Comparison of ENCODE assay signal across 36 cellular contexts in genomic region chr6:25903467-25904099, GRCh38. TPM values are rescaled to one million over a fixed set of nuclear protein-coding genes. Genes with fewer than 3 reads are reported as not detected.
"Had no signal": no experiment of that assay in that cellular context is flagged by ENCODE, and none has a peak within 500 bp of the region (broad histone marks: within the 10 kb centered on the region; RNA-seq: fewer than 3 reads in every experiment).

No MANE protein-coding gene starts in this region.

- ATAC-seq: activated CD4-positive, alpha-beta T cell treated with anti-CD3 and anti-CD28 coated beads for 36 hours; activated CD8-positive, alpha-beta memory T cell treated with anti-CD3 and anti-CD28 coated beads, Interleukin-2, amount 10 ng/mL, durations not matched to agents 7 days and 5 days; activated CD8-positive, alpha-beta T cell treated with anti-CD3 and anti-CD28 coated beads, Interleukin-2, amount 10 ng/mL, durations not matched to agents 7 days and 5 days; activated naive CD8-positive, alpha-beta T cell treated with anti-CD3 and anti-CD28 coated beads, Interleukin-2, amount 50 U/mL, for 24 hours; body of pancreas; effector memory CD8-positive, alpha-beta T cell; foreskin keratinocyte; gastrocnemius medialis had no signal

- H3K4me3 ChIP-seq: adrenal gland, body of pancreas, esophagus muscularis mucosa, gastrocnemius medialis had no signal

- H3K27me3 Mint-ChIP-seq: activated CD4-positive, alpha-beta T cell treated with anti-CD3 and anti-CD28 coated beads, Interleukin-2, amount 10 ng/mL, durations not matched to agents 24 days and 14 days had no signal

- FAIRE-seq: colon had no signal

- DNase-seq: activated CD4-positive, alpha-beta memory T cell treated with anti-CD3 and anti-CD28 coated beads for 36 hours; activated CD4-positive, alpha-beta T cell treated with anti-CD3 and anti-CD28 coated beads for 36 hours; activated CD4-positive, alpha-beta T cell treated with anti-CD3 and anti-CD28 coated beads, Interleukin-2, amount 10 ng/mL, durations not matched to agents 24 days and 14 days; activated CD4-positive, CD25-positive, alpha-beta regulatory T cell; activated CD4-positive, CD25-positive, alpha-beta regulatory T cell treated with anti-CD3 and anti-CD28 coated beads, Interleukin-2, amount 50 U/mL, for 72 hours; activated CD8-positive, alpha-beta memory T cell treated with anti-CD3 and anti-CD28 coated beads, Interleukin-2, amount 10 ng/mL, durations not matched to agents 7 days and 5 days; activated CD8-positive, alpha-beta memory T cell treated with anti-CD3 and anti-CD28 coated beads, Interleukin-2, amount 50 U/mL, for 4 hours; activated CD8-positive, alpha-beta T cell treated with anti-CD3 and anti-CD28 coated beads, Interleukin-2, amount 10 ng/mL, durations not matched to agents 7 days and 5 days; activated effector memory CD4-positive, alpha-beta T cell treated with anti-CD3 and anti-CD28 coated beads, Interleukin-2, amount 50 U/mL, for 16 hours; activated naive CD4-positive, alpha-beta T cell treated with anti-CD3 and anti-CD28 coated beads for 36 hours; activated naive CD8-positive, alpha-beta T cell treated with anti-CD3 and anti-CD28 coated beads for 36 hours; activated naive CD8-positive, alpha-beta T cell treated with anti-CD3 and anti-CD28 coated beads, Interleukin-2, amount 50 U/mL, for 24 hours; activated T-cell treated with anti-CD3 and anti-CD28 coated beads, Interleukin-2, amount 50 U/mL, for 1 hour; activated T-cell treated with anti-CD3 and anti-CD28 coated beads, Interleukin-2, amount 50 U/mL, for 48 hours; adrenal gland; amygdala; aorta; body of pancreas; caudate nucleus; cortex of kidney; dermis blood vessel endothelial cell; effector CD4-positive, alpha-beta T cell; effector memory CD8-positive, alpha-beta T cell; erythroblast; foreskin keratinocyte; gastrocnemius medialis; glutamatergic neuron; T-helper 2 cell had no signal

- H3K4me1 Mint-ChIP-seq: activated naive CD4-positive, alpha-beta T cell treated with anti-CD3 and anti-CD28 coated beads, Interleukin-2, amount 50 U/mL, for 24 hours had no signal

- H3K4me1 ChIP-seq: adrenal gland, esophagus muscularis mucosa, foreskin keratinocyte, gastrocnemius medialis had no signal

- H3K9me3 Mint-ChIP-seq: activated CD4-positive, alpha-beta memory T cell treated with anti-CD3 and anti-CD28 coated beads for 36 hours; activated CD4-positive, alpha-beta T cell treated with anti-CD3 and anti-CD28 coated beads, Interleukin-2, amount 10 ng/mL, durations not matched to agents 24 days and 14 days; activated naive CD4-positive, alpha-beta T cell treated with anti-CD3 and anti-CD28 coated beads for 36 hours; activated naive CD4-positive, alpha-beta T cell treated with anti-CD3 and anti-CD28 coated beads, Interleukin-2, amount 50 U/mL, for 24 hours; activated naive CD8-positive, alpha-beta T cell treated with anti-CD3 and anti-CD28 coated beads for 36 hours; activated naive CD8-positive, alpha-beta T cell treated with anti-CD3 and anti-CD28 coated beads, Interleukin-2, amount 50 U/mL, for 24 hours; activated T-helper 1 cell treated with anti-CD3 and anti-CD28 coated beads, Interleukin-12 subunit alpha, Interleukin-12 subunit beta, Interleukin-2, Interleukin-4 antibody, amounts not matched to agents 30 ng/mL and 10 ng/mL and 1 ng/mL, durations not matched to agents 14 hours and 24 hours and 36 hours; activated T-helper 2 cell treated with anti-CD3 and anti-CD28 coated beads, Interferon-gamma antibody, Interleukin-2, Interleukin-4, amounts not matched to agents 10 μg/mL and 5 μg/mL and 100 μg/mL, durations not matched to agents 14 hours and 24 hours and 36 hours; effector memory CD8-positive, alpha-beta T cell had no signal

- H3K36me3 Mint-ChIP-seq: activated CD4-positive, alpha-beta memory T cell treated with anti-CD3 and anti-CD28 coated beads for 36 hours; activated CD8-positive, alpha-beta memory T cell treated with anti-CD3 and anti-CD28 coated beads, Interleukin-2, amount 10 ng/mL, durations not matched to agents 7 days and 5 days; activated naive CD4-positive, alpha-beta T cell treated with anti-CD3 and anti-CD28 coated beads, Interleukin-2, amount 50 U/mL, for 24 hours; activated naive CD8-positive, alpha-beta T cell treated with anti-CD3 and anti-CD28 coated beads for 36 hours had no signal

- H3K4me3 Mint-ChIP-seq: activated CD4-positive, alpha-beta memory T cell treated with anti-CD3 and anti-CD28 coated beads for 36 hours; activated CD4-positive, alpha-beta T cell treated with anti-CD3 and anti-CD28 coated beads for 36 hours; activated CD4-positive, alpha-beta T cell treated with anti-CD3 and anti-CD28 coated beads, Interleukin-2, amount 10 ng/mL, durations not matched to agents 24 days and 14 days; activated CD8-positive, alpha-beta memory T cell treated with anti-CD3 and anti-CD28 coated beads, Interleukin-2, amount 10 ng/mL, durations not matched to agents 7 days and 5 days; activated CD8-positive, alpha-beta T cell treated with anti-CD3 and anti-CD28 coated beads, Interleukin-2, amount 10 ng/mL, durations not matched to agents 7 days and 5 days; activated naive CD4-positive, alpha-beta T cell treated with anti-CD3 and anti-CD28 coated beads for 36 hours; activated naive CD4-positive, alpha-beta T cell treated with anti-CD3 and anti-CD28 coated beads, Interleukin-2, amount 50 U/mL, for 24 hours; activated naive CD8-positive, alpha-beta T cell treated with anti-CD3 and anti-CD28 coated beads for 36 hours; activated naive CD8-positive, alpha-beta T cell treated with anti-CD3 and anti-CD28 coated beads, Interleukin-2, amount 50 U/mL, for 24 hours; activated T-helper 1 cell treated with anti-CD3 and anti-CD28 coated beads, Interleukin-12 subunit alpha, Interleukin-12 subunit beta, Interleukin-2, Interleukin-4 antibody, amounts not matched to agents 30 ng/mL and 10 ng/mL and 1 ng/mL, durations not matched to agents 14 hours and 24 hours and 36 hours; effector memory CD8-positive, alpha-beta T cell had no signal

- H3K27ac ChIP-seq: adrenal gland, body of pancreas, esophagus muscularis mucosa, foreskin keratinocyte, gastrocnemius medialis had no signal

- H3K9me3 ChIP-seq: adrenal gland, body of pancreas, esophagus muscularis mucosa, gastrocnemius medialis had no signal

- H3K36me3 ChIP-seq: adrenal gland, esophagus muscularis mucosa, gastrocnemius medialis had no signal

- H3K27me3 ChIP-seq: body of pancreas, gastrocnemius medialis had no signal

- H3K27ac Mint-ChIP-seq: activated CD4-positive, alpha-beta memory T cell treated with anti-CD3 and anti-CD28 coated beads for 36 hours; activated CD4-positive, alpha-beta T cell treated with anti-CD3 and anti-CD28 coated beads for 36 hours; activated CD4-positive, alpha-beta T cell treated with anti-CD3 and anti-CD28 coated beads, Interleukin-2, amount 10 ng/mL, durations not matched to agents 24 days and 14 days; activated CD8-positive, alpha-beta memory T cell treated with anti-CD3 and anti-CD28 coated beads, Interleukin-2, amount 10 ng/mL, durations not matched to agents 7 days and 5 days; activated CD8-positive, alpha-beta T cell treated with anti-CD3 and anti-CD28 coated beads, Interleukin-2, amount 10 ng/mL, durations not matched to agents 7 days and 5 days; activated naive CD4-positive, alpha-beta T cell treated with anti-CD3 and anti-CD28 coated beads for 36 hours; activated naive CD4-positive, alpha-beta T cell treated with anti-CD3 and anti-CD28 coated beads, Interleukin-2, amount 50 U/mL, for 24 hours; activated naive CD8-positive, alpha-beta T cell treated with anti-CD3 and anti-CD28 coated beads for 36 hours; activated naive CD8-positive, alpha-beta T cell treated with anti-CD3 and anti-CD28 coated beads, Interleukin-2, amount 50 U/mL, for 24 hours; activated T-helper 1 cell treated with anti-CD3 and anti-CD28 coated beads, Interleukin-12 subunit alpha, Interleukin-12 subunit beta, Interleukin-2, Interleukin-4 antibody, amounts not matched to agents 30 ng/mL and 10 ng/mL and 1 ng/mL, durations not matched to agents 14 hours and 24 hours and 36 hours; activated T-helper 2 cell treated with anti-CD3 and anti-CD28 coated beads, Interferon-gamma antibody, Interleukin-2, Interleukin-4, amounts not matched to agents 10 μg/mL and 5 μg/mL and 100 μg/mL, durations not matched to agents 14 hours and 24 hours and 36 hours; effector memory CD8-positive, alpha-beta T cell had no signal

RNA-seq across cellular contexts. Expression of gene SLC17A2, which starts 26.9 kb away (rescaled TPM):
- total RNA-seq: activated CD4-positive, alpha-beta memory T cell treated with anti-CD3 and anti-CD28 coated beads for 36 hours; activated CD4-positive, alpha-beta T cell treated with anti-CD3 and anti-CD28 coated beads, Interleukin-2, amount 10 ng/mL, durations not matched to agents 24 days and 14 days; activated CD8-positive, alpha-beta memory T cell treated with anti-CD3 and anti-CD28 coated beads for 36 hours; activated CD8-positive, alpha-beta memory T cell treated with anti-CD3 and anti-CD28 coated beads, Interleukin-2, amount 10 ng/mL, durations not matched to agents 7 days and 5 days; activated CD8-positive, alpha-beta T cell treated with anti-CD3 and anti-CD28 coated beads, Interleukin-2, amount 10 ng/mL, durations not matched to agents 7 days and 5 days; activated naive CD8-positive, alpha-beta T cell treated with anti-CD3 and anti-CD28 coated beads for 36 hours; adrenal gland; aorta; body of pancreas; chondrocyte; dermis blood vessel endothelial cell; esophagus muscularis mucosa; foreskin keratinocyte; T-helper 1 cell treated with Interleukin-12 subunit alpha and Interleukin-12 subunit beta and Interleukin-4 antibody, amounts not matched to agents 30 ng/mL and 1 ng/mL, for 36 hours had no signal
- polyA plus RNA-seq: adrenal gland, aorta, foreskin keratinocyte had no signal

RNA-seq across cellular contexts. Expression of gene SLC17A3, which starts 29.5 kb away (rescaled TPM):
- total RNA-seq: activated CD8-positive, alpha-beta memory T cell treated with anti-CD3 and anti-CD28 coated beads for 36 hours; activated naive CD4-positive, alpha-beta T cell treated with anti-CD3 and anti-CD28 coated beads for 36 hours; activated naive CD8-positive, alpha-beta T cell treated with anti-CD3 and anti-CD28 coated beads for 36 hours; aorta; body of pancreas; chondrocyte; esophagus muscularis mucosa; foreskin keratinocyte had no signal
- polyA plus RNA-seq: aorta, foreskin keratinocyte had no signal
